ENCODE assay signal across 16 cellular contexts in genomic region chr1:89590341-89591080, GRCh38. TPM values are rescaled to one million over a fixed set of nuclear protein-coding genes. Genes with fewer than 3 reads are reported as not detected.
DNase-seq lines count a peak whose midpoint lies in the region; ATAC-seq lines count a peak whose summit lies in the region.
"Had no signal": no experiment of that assay in that cellular context is flagged by ENCODE, and none has a peak within 500 bp of the region (broad histone marks: within the 10 kb centered on the region; RNA-seq: fewer than 3 reads in every experiment).

No MANE protein-coding gene starts in this region.

- peaks cover 73% of the 10 kb centered on the region for H3K4me1 Mint-ChIP-seq in activated naive CD8-positive, alpha-beta T cell (ENCODE audit: low read depth)
- H3K4me1 Mint-ChIP-seq in activated naive CD8-positive, alpha-beta T cell treated with anti-CD3 and anti-CD28 coated beads for 36 hours = peaks cover 62% of the 10 kb centered on the region
- peaks cover 27% of the 10 kb centered on the region for H3K4me1 Mint-ChIP-seq in T-helper 17 cell
- H3K4me1 Mint-ChIP-seq in stimulated activated naive CD8-positive, alpha-beta T cell treated with anti-CD3 and anti-CD28 coated beads, Interleukin-15, amount 100 ng/mL, for 72 hours = peaks cover 68% of the 10 kb centered on the region

- H3K4me3 Mint-ChIP-seq in activated naive CD8-positive, alpha-beta T cell = no peak overlapping the region
- no peak overlapping the region for H3K4me3 Mint-ChIP-seq in activated naive CD8-positive, alpha-beta T cell treated with anti-CD3 and anti-CD28 coated beads for 36 hours
- peak overlapping the region; percentile 31 for H3K4me3 Mint-ChIP-seq in T-helper 17 cell
- H3K4me3 Mint-ChIP-seq in stimulated activated naive CD8-positive, alpha-beta T cell treated with anti-CD3 and anti-CD28 coated beads, Interleukin-15, amount 100 ng/mL, for 72 hours = peak overlapping the region in 1 of 2 donors; percentile 2

- H3K36me3 Mint-ChIP-seq in activated naive CD8-positive, alpha-beta T cell = peaks cover 31% of the 10 kb centered on the region
- peaks cover 44% of the 10 kb centered on the region for H3K36me3 Mint-ChIP-seq in activated naive CD8-positive, alpha-beta T cell treated with anti-CD3 and anti-CD28 coated beads for 36 hours
- peaks cover 4% of the 10 kb centered on the region for H3K36me3 Mint-ChIP-seq in T-helper 17 cell (ENCODE audit: low read depth)

- peak overlapping the region; percentile 42 for H3K27ac Mint-ChIP-seq in activated naive CD8-positive, alpha-beta T cell
- no peak overlapping the region for H3K27ac Mint-ChIP-seq in activated naive CD8-positive, alpha-beta T cell treated with anti-CD3 and anti-CD28 coated beads for 36 hours
- H3K27ac Mint-ChIP-seq in T-helper 17 cell = peak overlapping the region; percentile 37
- H3K27ac Mint-ChIP-seq in stimulated activated naive CD8-positive, alpha-beta T cell treated with anti-CD3 and anti-CD28 coated beads, Interleukin-15, amount 100 ng/mL, for 72 hours = no peak overlapping the region

- no peak for DNase-seq in activated naive CD8-positive, alpha-beta T cell treated with anti-CD3 and anti-CD28 coated beads for 36 hours
- no peak for DNase-seq in T-helper 17 cell
- DNase-seq in islet precursor cell = peak; percentile 74
- no peak for DNase-seq in stimulated activated naive CD8-positive, alpha-beta T cell treated with anti-CD3 and anti-CD28 coated beads, Interleukin-15, amount 100 ng/mL, for 72 hours
- DNase-seq: COR-L47, EL, esophagus squamous epithelium, midbrain, NCI-H748 treated with DMSO at 0.1 percent for 48 hours had no signal

- H3K9me3 ChIP-seq in T-helper 17 cell (ENCODE audit: control insufficient read depth, low read length, poor library complexity, severe bottlenecking) = no peaks in the 10 kb centered on the region
- H3K9me3 ChIP-seq: esophagus squamous epithelium, HAP-1 had no signal

- ATAC-seq in T-helper 17 cell (no peak), GM18511 (IDR thresholded peaks at IDR 0.05; ENCODE audit: unreplicated experiment) (no peak), HG02642 (IDR thresholded peaks at IDR 0.05; ENCODE audit: poor library complexity, unreplicated experiment) (no peak), GM21529 (IDR thresholded peaks at IDR 0.05; ENCODE audit: unreplicated experiment) (no peak)
- peak; percentile 78 for ATAC-seq in stimulated activated naive CD8-positive, alpha-beta T cell treated with anti-CD3 and anti-CD28 coated beads, Interleukin-15, amount 100 ng/mL, for 72 hours
- ATAC-seq: Panc1 had no signal

- H3K9me3 Mint-ChIP-seq in activated naive CD8-positive, alpha-beta T cell (ENCODE audit: low read depth) = no peaks in the 10 kb centered on the region
- no peaks in the 10 kb centered on the region for H3K9me3 Mint-ChIP-seq in activated naive CD8-positive, alpha-beta T cell treated with anti-CD3 and anti-CD28 coated beads for 36 hours
- no peaks in the 10 kb centered on the region for H3K9me3 Mint-ChIP-seq in stimulated activated naive CD8-positive, alpha-beta T cell treated with anti-CD3 and anti-CD28 coated beads, Interleukin-15, amount 100 ng/mL, for 72 hours
- H3K9me3 Mint-ChIP-seq: stimulated activated naive CD8-positive, alpha-beta T cell treated with anti-CD3 and anti-CD28 coated beads, Interleukin-15, Interleukin-2, amounts not matched to agents 100 ng/mL and 50 ng/mL, for 24 hours had no signal

- H3K27me3 Mint-ChIP-seq in activated naive CD8-positive, alpha-beta T cell = no peaks in the 10 kb centered on the region
- H3K27me3 Mint-ChIP-seq in activated naive CD8-positive, alpha-beta T cell treated with anti-CD3 and anti-CD28 coated beads for 36 hours = no peaks in the 10 kb centered on the region
- H3K27me3 Mint-ChIP-seq in T-helper 17 cell = no peaks in the 10 kb centered on the region
- no peaks in the 10 kb centered on the region for H3K27me3 Mint-ChIP-seq in stimulated activated naive CD8-positive, alpha-beta T cell treated with anti-CD3 and anti-CD28 coated beads, Interleukin-15, amount 100 ng/mL, for 72 hours
- H3K27me3 Mint-ChIP-seq: stimulated activated naive CD8-positive, alpha-beta T cell treated with anti-CD3 and anti-CD28 coated beads, Interleukin-15, Interleukin-2, amounts not matched to agents 100 ng/mL and 50 ng/mL, for 24 hours had no signal

RNA-seq across cellular contexts. Expression of gene LRRC8C, which starts 42.4 kb away (rescaled TPM):
- total RNA-seq in activated naive CD8-positive, alpha-beta T cell treated with anti-CD3 and anti-CD28 coated beads for 36 hours = 10 to 100 TPM; 31.7 to 32.3 TPM
- total RNA-seq in T-helper 17 cell = 10 to 100 TPM; 46.0 to 52.4 TPM

Comparison
In these comparisons a context has a peak if more than half of its experiments do, and no peak if none do; other contexts are left out.
1. H3K27ac Mint-ChIP-seq: peak in activated naive CD8-positive, alpha-beta T cell (single experiment) and T-helper 17 cell (single experiment); none in activated naive CD8-positive, alpha-beta T cell treated with anti-CD3 and anti-CD28 coated beads for 36 hours (single experiment) and stimulated activated naive CD8-positive, alpha-beta T cell treated with anti-CD3 and anti-CD28 coated beads, Interleukin-15, amount 100 ng/mL, for 72 hours (0 of 2).